ENCODE assay signal across 1 cellular context in genomic region chr17:49079840-49080663, GRCh38.
A peak's percentile ranks its signal among the peaks of the same experiment; 100 is the strongest.
TF ChIP-seq lines count a peak whose summit lies in the region.

No MANE protein-coding gene starts in this region.

TF ChIP-seq in HepG2, 621 proteins besides CTCF, POLR2A, EP300 and RAD21 (continued from another document and continues in another):
- no peak for TF ChIP-seq MLXIP (CRISPR knock-in tag; IDR thresholded peaks at IDR 0.05; ENCODE audit: borderline replicate concordance)
- TF ChIP-seq, protein P1, sequence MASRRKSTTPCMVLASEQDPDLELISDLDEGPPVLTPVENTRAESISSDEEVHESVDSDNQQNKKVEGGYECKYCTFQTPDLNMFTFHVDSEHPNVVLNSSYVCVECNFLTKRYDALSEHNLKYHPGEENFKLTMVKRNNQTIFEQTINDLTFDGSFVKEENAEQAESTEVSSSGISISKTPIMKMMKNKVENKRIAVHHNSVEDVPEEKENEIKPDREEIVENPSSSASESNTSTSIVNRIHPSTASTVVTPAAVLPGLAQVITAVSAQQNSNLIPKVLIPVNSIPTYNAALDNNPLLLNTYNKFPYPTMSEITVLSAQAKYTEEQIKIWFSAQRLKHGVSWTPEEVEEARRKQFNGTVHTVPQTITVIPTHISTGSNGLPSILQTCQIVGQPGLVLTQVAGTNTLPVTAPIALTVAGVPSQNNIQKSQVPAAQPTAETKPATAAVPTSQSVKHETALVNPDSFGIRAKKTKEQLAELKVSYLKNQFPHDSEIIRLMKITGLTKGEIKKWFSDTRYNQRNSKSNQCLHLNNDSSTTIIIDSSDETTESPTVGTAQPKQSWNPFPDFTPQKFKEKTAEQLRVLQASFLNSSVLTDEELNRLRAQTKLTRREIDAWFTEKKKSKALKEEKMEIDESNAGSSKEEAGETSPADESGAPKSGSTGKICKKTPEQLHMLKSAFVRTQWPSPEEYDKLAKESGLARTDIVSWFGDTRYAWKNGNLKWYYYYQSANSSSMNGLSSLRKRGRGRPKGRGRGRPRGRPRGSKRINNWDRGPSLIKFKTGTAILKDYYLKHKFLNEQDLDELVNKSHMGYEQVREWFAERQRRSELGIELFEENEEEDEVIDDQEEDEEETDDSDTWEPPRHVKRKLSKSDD (CRISPR knock-in tag; IDR thresholded peaks at IDR 0.05; ENCODE audit: low read depth), result no peak
- TF ChIP-seq PHF8 (CRISPR knock-in tag; IDR thresholded peaks at IDR 0.05), result no peak
- TF ChIP-seq PHF20 (CRISPR knock-in tag; IDR thresholded peaks at IDR 0.05), result no peak
- TF ChIP-seq SPEN (CRISPR knock-in tag; IDR thresholded peaks at IDR 0.05; ENCODE audit: low read depth), result no peak
- no peak for TF ChIP-seq HIC2 (CRISPR knock-in tag; IDR thresholded peaks at IDR 0.05; ENCODE audit: low read depth)
- TF ChIP-seq ZNF781 (CRISPR knock-in tag; IDR thresholded peaks at IDR 0.05; ENCODE audit: borderline replicate concordance, not compliant biosample characterization), result no peak
- no peak for TF ChIP-seq YEATS2 (CRISPR knock-in tag; IDR thresholded peaks at IDR 0.05; ENCODE audit: borderline replicate concordance)
- TF ChIP-seq ZFP37 (CRISPR knock-in tag; IDR thresholded peaks at IDR 0.05; ENCODE audit: borderline replicate concordance), result no peak
- no peak for TF ChIP-seq ZNF296 (CRISPR knock-in tag; conservative IDR thresholded peaks at IDR 0.05)
- no peak for TF ChIP-seq ZNF562 (CRISPR knock-in tag; IDR thresholded peaks at IDR 0.05; ENCODE audit: borderline replicate concordance)
- no peak for TF ChIP-seq FOSL1 (CRISPR knock-in tag; IDR thresholded peaks at IDR 0.05; ENCODE audit: borderline replicate concordance)
- TF ChIP-seq ZMAT5 (CRISPR knock-in tag; IDR thresholded peaks at IDR 0.05; ENCODE audit: borderline replicate concordance, low read depth), result no peak
- TF ChIP-seq, protein P2, sequence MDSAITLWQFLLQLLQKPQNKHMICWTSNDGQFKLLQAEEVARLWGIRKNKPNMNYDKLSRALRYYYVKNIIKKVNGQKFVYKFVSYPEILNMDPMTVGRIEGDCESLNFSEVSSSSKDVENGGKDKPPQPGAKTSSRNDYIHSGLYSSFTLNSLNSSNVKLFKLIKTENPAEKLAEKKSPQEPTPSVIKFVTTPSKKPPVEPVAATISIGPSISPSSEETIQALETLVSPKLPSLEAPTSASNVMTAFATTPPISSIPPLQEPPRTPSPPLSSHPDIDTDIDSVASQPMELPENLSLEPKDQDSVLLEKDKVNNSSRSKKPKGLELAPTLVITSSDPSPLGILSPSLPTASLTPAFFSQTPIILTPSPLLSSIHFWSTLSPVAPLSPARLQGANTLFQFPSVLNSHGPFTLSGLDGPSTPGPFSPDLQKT (CRISPR knock-in tag; IDR thresholded peaks at IDR 0.05; ENCODE audit: borderline replicate concordance), result no peak
- no peak for TF ChIP-seq ZFP36 (IDR thresholded peaks at IDR 0.05; ENCODE audit: borderline replicate concordance, low read depth, low read length, partially characterized antibody)
- no peak for TF ChIP-seq ZNF639 (CRISPR knock-in tag; conservative IDR thresholded peaks at IDR 0.05)
- TF ChIP-seq, protein P3, sequence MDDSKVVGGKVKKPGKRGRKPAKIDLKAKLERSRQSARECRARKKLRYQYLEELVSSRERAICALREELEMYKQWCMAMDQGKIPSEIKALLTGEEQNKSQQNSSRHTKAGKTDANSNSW (CRISPR knock-in tag; IDR thresholded peaks at IDR 0.05; ENCODE audit: borderline replicate concordance), result no peak
- no peak for TF ChIP-seq KIAA2018 (CRISPR knock-in tag; IDR thresholded peaks at IDR 0.05; ENCODE audit: borderline replicate concordance)
- TF ChIP-seq ZNF879 (CRISPR knock-in tag; IDR thresholded peaks at IDR 0.05), result no peak
- no peak for TF ChIP-seq SIX4 (CRISPR knock-in tag; IDR thresholded peaks at IDR 0.05)
- no peak for TF ChIP-seq CC2D1A (CRISPR knock-in tag; IDR thresholded peaks at IDR 0.05)
- TF ChIP-seq TEAD3 (CRISPR knock-in tag; optimal IDR thresholded peaks at IDR 0.05; ENCODE audit: borderline replicate concordance), result no peak
- TF ChIP-seq, protein P4, sequence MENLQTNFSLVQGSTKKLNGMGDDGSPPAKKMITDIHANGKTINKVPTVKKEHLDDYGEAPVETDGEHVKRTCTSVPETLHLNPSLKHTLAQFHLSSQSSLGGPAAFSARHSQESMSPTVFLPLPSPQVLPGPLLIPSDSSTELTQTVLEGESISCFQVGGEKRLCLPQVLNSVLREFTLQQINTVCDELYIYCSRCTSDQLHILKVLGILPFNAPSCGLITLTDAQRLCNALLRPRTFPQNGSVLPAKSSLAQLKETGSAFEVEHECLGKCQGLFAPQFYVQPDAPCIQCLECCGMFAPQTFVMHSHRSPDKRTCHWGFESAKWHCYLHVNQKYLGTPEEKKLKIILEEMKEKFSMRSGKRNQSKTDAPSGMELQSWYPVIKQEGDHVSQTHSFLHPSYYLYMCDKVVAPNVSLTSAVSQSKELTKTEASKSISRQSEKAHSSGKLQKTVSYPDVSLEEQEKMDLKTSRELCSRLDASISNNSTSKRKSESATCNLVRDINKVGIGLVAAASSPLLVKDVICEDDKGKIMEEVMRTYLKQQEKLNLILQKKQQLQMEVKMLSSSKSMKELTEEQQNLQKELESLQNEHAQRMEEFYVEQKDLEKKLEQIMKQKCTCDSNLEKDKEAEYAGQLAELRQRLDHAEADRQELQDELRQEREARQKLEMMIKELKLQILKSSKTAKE (CRISPR knock-in tag; IDR thresholded peaks at IDR 0.05; ENCODE audit: borderline replicate concordance), result no peak
- no peak for TF ChIP-seq WIZ (CRISPR knock-in tag; IDR thresholded peaks at IDR 0.05)
- TF ChIP-seq MAZ (IDR thresholded peaks at IDR 0.05; ENCODE audit: borderline replicate concordance, low read depth, low read length), result no peak
- no peak for TF ChIP-seq MAZ (CRISPR knock-in tag; IDR thresholded peaks at IDR 0.05; ENCODE audit: low read depth)
- TF ChIP-seq SATB2 (CRISPR knock-in tag; IDR thresholded peaks at IDR 0.05), result no peak
- peak; percentile 33 for TF ChIP-seq HDAC2 (CRISPR knock-in tag; IDR thresholded peaks at IDR 0.05)
- no peak for TF ChIP-seq HOXA3 (CRISPR knock-in tag; IDR thresholded peaks at IDR 0.05)
- no peak for TF ChIP-seq CREB1 (IDR thresholded peaks at IDR 0.05)
- no peak; the same call in 1 of the 2 replicates for TF ChIP-seq CREB1 (CRISPR knock-in tag; IDR thresholded peaks at IDR 0.05)
- TF ChIP-seq, protein P5, sequence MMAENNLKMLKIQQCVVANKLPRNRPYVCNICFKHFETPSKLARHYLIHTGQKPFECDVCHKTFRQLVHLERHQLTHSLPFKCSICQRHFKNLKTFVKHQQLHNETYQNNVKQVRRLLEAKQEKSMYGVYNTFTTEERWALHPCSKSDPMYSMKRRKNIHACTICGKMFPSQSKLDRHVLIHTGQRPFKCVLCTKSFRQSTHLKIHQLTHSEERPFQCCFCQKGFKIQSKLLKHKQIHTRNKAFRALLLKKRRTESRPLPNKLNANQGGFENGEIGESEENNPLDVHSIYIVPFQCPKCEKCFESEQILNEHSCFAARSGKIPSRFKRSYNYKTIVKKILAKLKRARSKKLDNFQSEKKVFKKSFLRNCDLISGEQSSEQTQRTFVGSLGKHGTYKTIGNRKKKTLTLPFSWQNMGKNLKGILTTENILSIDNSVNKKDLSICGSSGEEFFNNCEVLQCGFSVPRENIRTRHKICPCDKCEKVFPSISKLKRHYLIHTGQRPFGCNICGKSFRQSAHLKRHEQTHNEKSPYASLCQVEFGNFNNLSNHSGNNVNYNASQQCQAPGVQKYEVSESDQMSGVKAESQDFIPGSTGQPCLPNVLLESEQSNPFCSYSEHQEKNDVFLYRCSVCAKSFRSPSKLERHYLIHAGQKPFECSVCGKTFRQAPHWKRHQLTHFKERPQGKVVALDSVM (CRISPR knock-in tag; IDR thresholded peaks at IDR 0.05), result no peak
- TF ChIP-seq NR2C2 (CRISPR knock-in tag; IDR thresholded peaks at IDR 0.05; ENCODE audit: borderline replicate concordance), result no peak
